Comparison of ENCODE assay signal across 18 cellular contexts in genomic region chr6:15363164-15363522, GRCh38.
DNase-seq lines count a peak whose midpoint lies in the region; ATAC-seq and TF ChIP-seq lines count a peak whose summit lies in the region.
"Had no signal": no experiment of that assay in that cellular context is flagged by ENCODE, and none has a peak within 500 bp of the region (broad histone marks: within the 10 kb centered on the region; RNA-seq: fewer than 3 reads in every experiment).

No MANE protein-coding gene starts in this region.

- H4K20me1 ChIP-seq in GM23338 (replicated peaks; ENCODE audit: insufficient read depth) (peaks cover 98% of the 10 kb centered on the region), hepatocyte (ENCODE audit: insufficient read depth, poor library complexity, severe bottlenecking) (peaks cover 22% of the 10 kb centered on the region)

- H3F3A ChIP-seq in GM23338 (replicated peaks; ENCODE audit: low read depth), result peaks cover 18% of the 10 kb centered on the region

- no peak overlapping the region for H2AFZ ChIP-seq in GM23338
- no peak overlapping the region for H2AFZ ChIP-seq in hepatocyte

- H3K4me3 Mint-ChIP-seq in GM23338, result no peak overlapping the region
- H3K4me3 Mint-ChIP-seq: activated naive CD4-positive, alpha-beta T cell treated with anti-CD3 and anti-CD28 coated beads for 36 hours; H9; T-helper 2 cell treated with Interferon-gamma antibody and Interleukin-4, amounts not matched to agents 5 μg/mL and 100 μg/mL, for 36 hours had no signal

- intact Hi-C loops in psoas muscle (cut with DNase I), result loop anchor here (5.0 to 10.0 kb wide), 2 partner anchors 39 to 72 kb away; no protein-coding TSS in a partner anchor
- intact Hi-C loops in A673 (cut with micrococcal nuclease; ENCODE audit: unreplicated experiment), result no loop called here

- H3K9me3 ChIP-seq in hepatocyte (ENCODE audit: low read depth) (no peaks in the 10 kb centered on the region), psoas muscle (no peaks in the 10 kb centered on the region), A673 (ENCODE audit: low read depth, low read length, poor library complexity, severe bottlenecking) (no peaks in the 10 kb centered on the region)

- CTCF ChIA-PET in A673 (lab: Charles Lee), result no interaction called here

- TF ChIP-seq CTCF in GM23338 (conservative IDR thresholded peaks at IDR 0.05; ENCODE audit: low read depth in 2 of 2), result no peak
- no peak for TF ChIP-seq CTCF in hepatocyte (IDR thresholded peaks at IDR 0.05; ENCODE audit: poor library complexity)
- TF ChIP-seq CTCF in psoas muscle (IDR thresholded peaks at IDR 0.05), result no peak
- no peak for TF ChIP-seq CTCF in A673 (conservative IDR thresholded peaks at IDR 0.05; ENCODE audit: low read depth, low read length)

- H3K27me3 Mint-ChIP-seq in GM23338 (ENCODE audit: insufficient read depth, low read depth, poor library complexity), result peaks cover 20% of the 10 kb centered on the region

- DNase-seq in activated naive CD4-positive, alpha-beta T cell treated with anti-CD3 and anti-CD28 coated beads, Interleukin-2, amount 50 U/mL, for 72 hours (ENCODE audit: low spot score in 2 of 2), result peak in 1 of 2 donors; percentile 23
- DNase-seq in activated naive CD4-positive, alpha-beta T cell (lab: John Stamatoyannopoulos, UW), result no peak
- DNase-seq in GM23338 (ENCODE audit: low spot score), result no peak
- DNase-seq in hepatocyte (ENCODE audit: low spot score), result no peak
- no peak for DNase-seq in psoas muscle
- DNase-seq in ACHN, result no peak
- DNase-seq in A673 (ENCODE audit: low spot score), result no peak
- DNase-seq: anterior cingulate cortex; H9; NCI-H1694; NCI-H2227 treated with DMSO at 0.1 percent for 48 hours; stimulated activated CD8-positive, alpha-beta memory T cell treated with anti-CD3 and anti-CD28 coated beads, Interleukin-4, amount 100 ng/mL, for 48 hours had no signal

- H3K79me2 ChIP-seq in GM23338 (replicated peaks; ENCODE audit: insufficient read depth), result peaks cover 100% of the 10 kb centered on the region
- H3K79me2 ChIP-seq in hepatocyte, result peaks cover 87% of the 10 kb centered on the region

- H3K9me3 Mint-ChIP-seq in activated naive CD4-positive, alpha-beta T cell treated with anti-CD3 and anti-CD28 coated beads, Interleukin-2, amount 50 U/mL, for 72 hours, result no peaks in the 10 kb centered on the region
- no peaks in the 10 kb centered on the region for H3K9me3 Mint-ChIP-seq in GM23338
- H3K9me3 Mint-ChIP-seq: activated naive CD4-positive, alpha-beta T cell treated with anti-CD3 and anti-CD28 coated beads for 36 hours; H9; T-helper 2 cell treated with Interferon-gamma antibody and Interleukin-4, amounts not matched to agents 5 μg/mL and 100 μg/mL, for 36 hours had no signal

- H3K27ac Mint-ChIP-seq in activated naive CD4-positive, alpha-beta T cell treated with anti-CD3 and anti-CD28 coated beads, Interleukin-2, amount 50 U/mL, for 72 hours, result no peak overlapping the region
- H3K27ac Mint-ChIP-seq in GM23338, result no peak overlapping the region
- H3K27ac Mint-ChIP-seq: activated naive CD4-positive, alpha-beta T cell treated with anti-CD3 and anti-CD28 coated beads for 36 hours; H9; T-helper 2 cell treated with Interferon-gamma antibody and Interleukin-4, amounts not matched to agents 5 μg/mL and 100 μg/mL, for 36 hours had no signal

- H3K27me3 ChIP-seq in GM23338 (ENCODE audit: insufficient read depth), result no peaks in the 10 kb centered on the region
- H3K27me3 ChIP-seq in hepatocyte, result no peaks in the 10 kb centered on the region
- H3K27me3 ChIP-seq in psoas muscle (ENCODE audit: insufficient read depth in 3 of 3, low read length in 2 of 3), result no peaks in the 10 kb centered on the region
- no peaks in the 10 kb centered on the region for H3K27me3 ChIP-seq in A673 (replicated peaks; ENCODE audit: insufficient read depth, low read depth, low read length, poor library complexity)
- H3K27me3 ChIP-seq: cardiac muscle cell had no signal

- in situ Hi-C loops in ACHN (cut with HindIII; ENCODE audit: low pct_ligation_motif_present, low pct_unique_long_range_greater_than_20kb, low sequenced_read_pairs), result no loop called here

- H3K27ac ChIP-seq in GM23338 (ENCODE audit: low read depth) (0 out of 2 replicates have a peak overlapping the region, but pooled peaks have one; percentile 29), hepatocyte (no peak overlapping the region), psoas muscle (peak overlapping the region; percentile 82), A673 (ENCODE audit: low read depth, low read length, poor library complexity, severe bottlenecking) (no peak overlapping the region)
- H3K27ac ChIP-seq: cardiac muscle cell, HL-60 had no signal

- 82% methylated on average over 3 of the region's 3 CpGs for WGBS in hepatocyte (ENCODE audit: low lambda C conversion rate, missing lambda C conversion rate)
- WGBS in psoas muscle, 3 donors, result 55 to 74% (median 63%) methylated on average over 3 of the region's 3 CpGs

- H3K4me1 ChIP-seq in GM23338 (ENCODE audit: insufficient read depth), result peaks cover 97% of the 10 kb centered on the region
- H3K4me1 ChIP-seq in hepatocyte (ENCODE audit: insufficient read depth), result peaks cover 46% of the 10 kb centered on the region
- peaks cover 73% of the 10 kb centered on the region for H3K4me1 ChIP-seq in psoas muscle
- peaks cover 59% of the 10 kb centered on the region for H3K4me1 ChIP-seq in A673 (ENCODE audit: insufficient read depth, low read length, poor library complexity, severe bottlenecking)

- BruUV-seq in A673 (replicated peaks; lab: Mats Ljungman, UMichigan), result no TSS peak

- peak; percentile 28 to 70 for ATAC-seq in activated naive CD4-positive, alpha-beta T cell treated with anti-CD3 and anti-CD28 coated beads, Interleukin-2, amount 50 U/mL, for 72 hours
- ATAC-seq in GM23338, result no peak; the same call in 2 of the 3 replicates
- no peak for ATAC-seq in psoas muscle
- ATAC-seq in GM21360 (IDR thresholded peaks at IDR 0.05; ENCODE audit: unreplicated experiment), result no peak
- ATAC-seq: Right ventricle myocardium inferior had no signal

- H3K4me3 ChIP-seq in GM23338, result no peak overlapping the region
- H3K4me3 ChIP-seq in hepatocyte, result no peak overlapping the region
- peak overlapping the region; percentile 33 for H3K4me3 ChIP-seq in psoas muscle
- H3K4me3 ChIP-seq in A673 (ENCODE audit: low read depth, low read length, poor library complexity, severe bottlenecking), result no peak overlapping the region
- H3K4me3 ChIP-seq: cardiac muscle cell had no signal

- H3K4me2 ChIP-seq in GM23338 (peak overlapping the region; percentile 50), hepatocyte (peak overlapping the region; percentile 50)

- peaks cover 0 to 23% of the 10 kb centered on the region in 2 donors for H3K36me3 Mint-ChIP-seq in activated naive CD4-positive, alpha-beta T cell treated with anti-CD3 and anti-CD28 coated beads, Interleukin-2, amount 50 U/mL, for 72 hours
- peaks cover 3% of the 10 kb centered on the region; the same call in 1 of the 3 replicates for H3K36me3 Mint-ChIP-seq in GM23338 (ENCODE audit: low read depth)

- no peaks in the 10 kb centered on the region for H3K9me2 ChIP-seq in GM23338 (ENCODE audit: insufficient read depth)
- no peaks in the 10 kb centered on the region for H3K9me2 ChIP-seq in hepatocyte (replicated peaks; ENCODE audit: insufficient read depth)

- peaks cover 18% of the 10 kb centered on the region for H3K4me1 Mint-ChIP-seq in GM23338

- POLR2A ChIA-PET in A673 (lab: Charles Lee; ENCODE audit: low non-redundant PET), result no interaction called here

- H3K36me3 ChIP-seq in GM23338 (ENCODE audit: insufficient read depth) (no peaks in the 10 kb centered on the region), hepatocyte (replicated peaks; ENCODE audit: insufficient read depth, low read depth) (no peaks in the 10 kb centered on the region), psoas muscle (ENCODE audit: insufficient read depth in 1 of 2, low read depth in 1 of 2) (no peaks in the 10 kb centered on the region), A673 (ENCODE audit: insufficient read depth, low read length, poor library complexity, severe bottlenecking) (no peaks in the 10 kb centered on the region)
- H3K36me3 ChIP-seq: cardiac muscle cell had no signal

TF ChIP-seq in GM23338, 12 proteins besides CTCF, POLR2A, EP300 and RAD21:
- no peak for TF ChIP-seq ETS1 (IDR thresholded peaks at IDR 0.05)
- no peak for TF ChIP-seq JUNB (IDR thresholded peaks at IDR 0.05; ENCODE audit: unreplicated experiment)
- TF ChIP-seq NANOG (IDR thresholded peaks at IDR 0.05; ENCODE audit: borderline replicate concordance), result no peak
- TF ChIP-seq POLR2AphosphoS5 (IDR thresholded peaks at IDR 0.05; ENCODE audit: low read depth), result no peak
- TF ChIP-seq STAT1 (IDR thresholded peaks at IDR 0.05; ENCODE audit: unreplicated experiment), result no peak
- no peak for TF ChIP-seq CREB1 (CRISPR knock-in tag; IDR thresholded peaks at IDR 0.05; ENCODE audit: low read depth)
- no peak for TF ChIP-seq ZNF114 (CRISPR knock-in tag; IDR thresholded peaks at IDR 0.05)
- TF ChIP-seq EZH2phosphoT487 (IDR thresholded peaks at IDR 0.05; ENCODE audit: unreplicated experiment), result no peak
- TF ChIP-seq ZNF331 (CRISPR knock-in tag; IDR thresholded peaks at IDR 0.05; ENCODE audit: low read depth), result no peak

Comparison
In these comparisons a context has a peak if more than half of its experiments do, and no peak if none do; other contexts are left out.
1. ATAC-seq: peak in activated naive CD4-positive, alpha-beta T cell treated with anti-CD3 and anti-CD28 coated beads, Interleukin-2, amount 50 U/mL, for 72 hours (2 of 2); none in GM23338 (single experiment), psoas muscle (0 of 4) and GM21360 (single experiment).
2. H3K27ac ChIP-seq: peak in GM23338 (single experiment) and psoas muscle (single experiment); none in hepatocyte (single experiment) and A673 (single experiment).